28 cellular contexts compared by ENCODE assay signal in genomic region chr5:126335871-126336270, GRCh38.
DNase-seq lines count a peak whose midpoint lies in the region; ATAC-seq lines count a peak whose summit lies in the region.
"Had no signal": no experiment of that assay in that cellular context is flagged by ENCODE, and none has a peak within 500 bp of the region (broad histone marks: within the 10 kb centered on the region; RNA-seq: fewer than 3 reads in every experiment).

No MANE protein-coding gene starts in this region.

- H3K27me3 ChIP-seq in neuronal stem cell (ENCODE audit: control insufficient read depth in 3 of 3, insufficient read depth in 3 of 3, low read depth in 1 of 3, low read length in 3 of 3) = no peaks in the 10 kb centered on the region
- H3K27me3 ChIP-seq: dorsolateral prefrontal cortex, gastrocnemius medialis, hepatocyte, neutrophil, sigmoid colon, SJSA1, testis had no signal

- no peak overlapping the region for H3K4me3 ChIP-seq in neuronal stem cell (ENCODE audit: low read length in 2 of 2)
- H3K4me3 ChIP-seq: dorsolateral prefrontal cortex, gastrocnemius medialis, hepatocyte, sigmoid colon, SJSA1, testis had no signal

- peak overlapping the region; percentile 59 for H2AFZ ChIP-seq in neuronal stem cell (ENCODE audit: low read length)
- H2AFZ ChIP-seq: hepatocyte had no signal

- H3K79me1 ChIP-seq in neuronal stem cell (ENCODE audit: low read depth, low read length) = no peaks in the 10 kb centered on the region

- DNase-seq in EH (ENCODE audit: low read depth) (peak; percentile 55), SK-MEL-5 (ENCODE audit: low read depth, low spot score) (peak; percentile 19), fibroblast of gingiva (ENCODE audit: low read depth) (peak; percentile 45), neuronal stem cell (ENCODE audit: low spot score) (no peak), medulla oblongata (ENCODE audit: extremely low spot score) (no peak), globus pallidus (ENCODE audit: low spot score) (no peak), SW 1271 (lab: John Stamatoyannopoulos, UW) (no peak)
- DNase-seq: activated CD4-positive, alpha-beta memory T cell treated with anti-CD3 and anti-CD28 coated beads, Interleukin-2, amount 10 ng/mL, durations not matched to agents 7 days and 5 days; activated CD4-positive, alpha-beta T cell treated with anti-CD3 and anti-CD28 coated beads for 1 hour; activated naive CD8-positive, alpha-beta T cell treated with anti-CD3 and anti-CD28 coated beads, Interleukin-2, amount 10 ng/mL, durations not matched to agents 7 days and 5 days; CD4-positive, alpha-beta T cell; cerebellar nuclear complex; dorsolateral prefrontal cortex; gastrocnemius medialis; H7; left colon; mesendoderm; NCI-H1092 treated with DMSO at 0.1 percent for 48 hours; NCI-H187; NCI-H2227 treated with DMSO at 0.1 percent for 48 hours; NCI-H774; sigmoid colon; stimulated activated naive CD4-positive, alpha-beta T cell treated with Interleukin-2 at 50 U/mL for 16 hours; testis had no signal

- H2BK5ac ChIP-seq in neuronal stem cell (ENCODE audit: low read length) = no peak overlapping the region

- H3K4me1 ChIP-seq in neuronal stem cell (ENCODE audit: control insufficient read depth in 2 of 2, insufficient read depth in 1 of 2, low read depth in 1 of 2, low read length in 2 of 2) = peaks cover 14 to 16% of the 10 kb centered on the region in 2 donors
- H3K4me1 ChIP-seq: gastrocnemius medialis, SJSA1, testis had no signal

- in situ Hi-C loops in SK-MEL-5 (cut with HindIII; ENCODE audit: low pct_unique_long_range_greater_than_20kb, low sequenced_read_pairs) = no loop called here

- ATAC-seq in GM18517 (IDR thresholded peaks at IDR 0.05; ENCODE audit: unreplicated experiment) = no peak
- ATAC-seq: gastrocnemius medialis, left colon had no signal

- no peak overlapping the region for H3K23ac ChIP-seq in neuronal stem cell (ENCODE audit: low read depth, low read length, poor library complexity)

- no peak overlapping the region for H3K4ac ChIP-seq in neuronal stem cell (ENCODE audit: low read length)

- no peak overlapping the region for H4K8ac ChIP-seq in neuronal stem cell (ENCODE audit: low read depth, low read length)

- no peak overlapping the region for H3K4me2 ChIP-seq in neuronal stem cell (ENCODE audit: insufficient read depth, low read length, poor library complexity, severe bottlenecking)
- H3K4me2 ChIP-seq: hepatocyte had no signal

- H3K14ac ChIP-seq in neuronal stem cell (ENCODE audit: low read length) = no peak overlapping the region

- H3K27ac ChIP-seq in neuronal stem cell (replicated peaks; ENCODE audit: low read length) = no peak overlapping the region
- H3K27ac ChIP-seq: dorsolateral prefrontal cortex, gastrocnemius medialis, hepatocyte, neutrophil, sigmoid colon, SJSA1, testis had no signal

- no peak overlapping the region for H4K91ac ChIP-seq in neuronal stem cell (ENCODE audit: low read depth, low read length, poor library complexity)

- no peak overlapping the region for H2BK120ac ChIP-seq in neuronal stem cell (ENCODE audit: low read depth, low read length)

- no peak overlapping the region for H2BK12ac ChIP-seq in neuronal stem cell (ENCODE audit: low read length)

- no peaks in the 10 kb centered on the region for H3K36me3 ChIP-seq in neuronal stem cell (replicated peaks in 1 of 2; ENCODE audit: control insufficient read depth in 2 of 2, insufficient read depth in 2 of 2, low read length in 2 of 2)
- H3K36me3 ChIP-seq: gastrocnemius medialis, neutrophil, sigmoid colon, SJSA1 had no signal

- WGBS in neuronal stem cell (ENCODE audit: extremely low coverage in 2 of 2, insufficient read length in 2 of 2, insufficient replicate concordance in 1 of 2), 2 donors = no CpG with 5 or more reads among the region's 2 CpGs

- H3K9me3 ChIP-seq in neuronal stem cell (replicated peaks in 1 of 2; ENCODE audit: control insufficient read depth in 2 of 2, insufficient read depth in 1 of 2, low read depth in 1 of 2, low read length in 2 of 2) = no peaks in the 10 kb centered on the region
- H3K9me3 ChIP-seq: gastrocnemius medialis, neutrophil, sigmoid colon, SJSA1, testis had no signal

- no peak overlapping the region for H2BK15ac ChIP-seq in neuronal stem cell (ENCODE audit: low read length)

- no peak overlapping the region for H3K18ac ChIP-seq in neuronal stem cell (ENCODE audit: low read length)

- no peak overlapping the region for H2AK5ac ChIP-seq in neuronal stem cell (ENCODE audit: low read depth, low read length)

- no peak overlapping the region for H3K9ac ChIP-seq in neuronal stem cell (ENCODE audit: low read depth, low read length, poor library complexity)

Comparison
In these comparisons a context has a peak if more than half of its experiments do, and no peak if none do; other contexts are left out.
1. DNase-seq: peak in EH (single experiment), SK-MEL-5 (single experiment) and fibroblast of gingiva (single experiment); none in neuronal stem cell (single experiment), medulla oblongata (single experiment), globus pallidus (single experiment) and SW 1271 (0 of 2).